Comparison of ENCODE assay signal across 23 cellular contexts in genomic region chr3:51280171-51280570, GRCh38.
"Had no signal": no experiment of that assay in that cellular context is flagged by ENCODE, and none has a peak within 500 bp of the region (broad histone marks: within the 10 kb centered on the region; RNA-seq: fewer than 3 reads in every experiment).

No MANE protein-coding gene starts in this region.

- H3K27ac ChIP-seq: gastroesophageal sphincter, heart left ventricle, prostate gland, sigmoid colon, thyroid gland, upper lobe of left lung, vagina had no signal

- ATAC-seq: activated T-cell treated with anti-CD3 and anti-CD28 coated beads, Interleukin-2, amount 50 U/mL, for 4 hours; activated T-helper 17 cell treated with anti-CD3 and anti-CD28 coated beads, Interleukin-2, amount 50 U/mL, for 72 hours; gastroesophageal sphincter; heart left ventricle; left ventricle myocardium superior; naive thymus-derived CD4-positive, alpha-beta T cell; stimulated activated effector memory CD8-positive, alpha-beta T cell treated with anti-CD3 and anti-CD28 coated beads, Interleukin-12 subunit alpha, Interleukin-12 subunit beta, amount 100 ng/mL, for 72 hours had no signal

- DNase-seq: activated CD4-positive, alpha-beta memory T cell treated with anti-CD3 and anti-CD28 coated beads, Interleukin-2, amount 10 ng/mL, durations not matched to agents 7 days and 5 days; activated CD4-positive, alpha-beta T cell treated with anti-CD3 and anti-CD28 coated beads, Interleukin-2, amount 10 ng/mL, durations not matched to agents 24 days and 14 days; activated CD4-positive, CD25-positive, alpha-beta regulatory T cell treated with anti-CD3 and anti-CD28 coated beads, Interleukin-2, amount 50 U/mL, for 72 hours; activated CD8-positive, alpha-beta memory T cell treated with anti-CD3 and anti-CD28 coated beads, Interleukin-2, amount 50 U/mL, for 48 hours; activated gamma-delta T cell treated with Interleukin-2 at 50 U/mL for 16 hours; activated naive CD4-positive, alpha-beta T cell treated with anti-CD3 and anti-CD28 coated beads, Interleukin-2, amount 50 U/mL, for 16 hours; activated T-cell treated with anti-CD3 and anti-CD28 coated beads, Interleukin-2, amount 50 U/mL, for 4 hours; amniotic stem cell; cortex of kidney; heart left ventricle; left ventricle myocardium superior; naive thymus-derived CD4-positive, alpha-beta T cell; sigmoid colon; small intestine; stimulated activated CD4-positive, alpha-beta T cell treated with anti-CD3 and anti-CD28 coated beads, Interleukin-4, amount 100 ng/mL, for 24 hours; T-helper 2 cell; thyroid gland; upper lobe of left lung had no signal
